ENCODE assay signal across 1 cellular context in the genomic region with DNA sequence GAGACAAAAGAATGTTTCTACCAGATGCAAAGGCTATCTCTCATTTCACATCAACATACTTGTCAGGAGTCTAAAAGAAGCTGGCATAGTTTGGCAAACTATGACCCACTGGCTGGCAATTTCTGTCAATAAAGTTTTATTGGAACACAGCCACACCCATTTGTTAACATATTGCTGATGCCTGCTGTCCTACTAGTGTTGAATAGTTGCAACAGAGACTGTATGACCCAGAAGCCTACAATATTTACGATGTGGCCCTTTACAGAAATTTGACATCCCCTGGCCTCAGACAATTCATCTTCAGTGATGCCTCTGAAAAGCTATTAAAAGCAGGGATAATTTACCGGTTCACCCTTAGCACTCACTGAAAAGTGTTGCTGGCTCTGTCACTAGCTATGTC.
TF ChIP-seq lines count a peak whose summit lies in the region.

No MANE protein-coding gene starts in this region.

TF ChIP-seq in SK-N-SH, 30 proteins besides CTCF, POLR2A, EP300 and RAD21 (continued from another document):
- TF ChIP-seq, protein P1, sequence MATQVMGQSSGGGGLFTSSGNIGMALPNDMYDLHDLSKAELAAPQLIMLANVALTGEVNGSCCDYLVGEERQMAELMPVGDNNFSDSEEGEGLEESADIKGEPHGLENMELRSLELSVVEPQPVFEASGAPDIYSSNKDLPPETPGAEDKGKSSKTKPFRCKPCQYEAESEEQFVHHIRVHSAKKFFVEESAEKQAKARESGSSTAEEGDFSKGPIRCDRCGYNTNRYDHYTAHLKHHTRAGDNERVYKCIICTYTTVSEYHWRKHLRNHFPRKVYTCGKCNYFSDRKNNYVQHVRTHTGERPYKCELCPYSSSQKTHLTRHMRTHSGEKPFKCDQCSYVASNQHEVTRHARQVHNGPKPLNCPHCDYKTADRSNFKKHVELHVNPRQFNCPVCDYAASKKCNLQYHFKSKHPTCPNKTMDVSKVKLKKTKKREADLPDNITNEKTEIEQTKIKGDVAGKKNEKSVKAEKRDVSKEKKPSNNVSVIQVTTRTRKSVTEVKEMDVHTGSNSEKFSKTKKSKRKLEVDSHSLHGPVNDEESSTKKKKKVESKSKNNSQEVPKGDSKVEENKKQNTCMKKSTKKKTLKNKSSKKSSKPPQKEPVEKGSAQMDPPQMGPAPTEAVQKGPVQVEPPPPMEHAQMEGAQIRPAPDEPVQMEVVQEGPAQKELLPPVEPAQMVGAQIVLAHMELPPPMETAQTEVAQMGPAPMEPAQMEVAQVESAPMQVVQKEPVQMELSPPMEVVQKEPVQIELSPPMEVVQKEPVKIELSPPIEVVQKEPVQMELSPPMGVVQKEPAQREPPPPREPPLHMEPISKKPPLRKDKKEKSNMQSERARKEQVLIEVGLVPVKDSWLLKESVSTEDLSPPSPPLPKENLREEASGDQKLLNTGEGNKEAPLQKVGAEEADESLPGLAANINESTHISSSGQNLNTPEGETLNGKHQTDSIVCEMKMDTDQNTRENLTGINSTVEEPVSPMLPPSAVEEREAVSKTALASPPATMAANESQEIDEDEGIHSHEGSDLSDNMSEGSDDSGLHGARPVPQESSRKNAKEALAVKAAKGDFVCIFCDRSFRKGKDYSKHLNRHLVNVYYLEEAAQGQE (IDR thresholded peaks at IDR 0.05; ENCODE audit: low read depth, low read length): no peak
- TF ChIP-seq EZH2phosphoT487 (IDR thresholded peaks at IDR 0.05; ENCODE audit: borderline replicate concordance, low read depth): no peak
- TF ChIP-seq, protein P2, sequence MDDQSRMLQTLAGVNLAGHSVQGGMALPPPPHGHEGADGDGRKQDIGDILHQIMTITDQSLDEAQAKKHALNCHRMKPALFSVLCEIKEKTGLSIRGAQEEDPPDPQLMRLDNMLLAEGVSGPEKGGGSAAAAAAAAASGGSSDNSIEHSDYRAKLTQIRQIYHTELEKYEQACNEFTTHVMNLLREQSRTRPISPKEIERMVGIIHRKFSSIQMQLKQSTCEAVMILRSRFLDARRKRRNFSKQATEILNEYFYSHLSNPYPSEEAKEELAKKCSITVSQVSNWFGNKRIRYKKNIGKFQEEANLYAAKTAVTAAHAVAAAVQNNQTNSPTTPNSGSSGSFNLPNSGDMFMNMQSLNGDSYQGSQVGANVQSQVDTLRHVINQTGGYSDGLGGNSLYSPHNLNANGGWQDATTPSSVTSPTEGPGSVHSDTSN (IDR thresholded peaks at IDR 0.05): no peak
- no peak for TF ChIP-seq GABPA (IDR thresholded peaks at IDR 0.05; ENCODE audit: low read depth)
- no peak for TF ChIP-seq TCF12 (IDR thresholded peaks at IDR 0.05)
- no peak for TF ChIP-seq FOXJ3 (CRISPR knock-in tag; IDR thresholded peaks at IDR 0.05)
